In genomic region chr5:79754865-79755555, GRCh38 we compare ENCODE assay signal across 13 cellular contexts.
"Had no signal": no experiment of that assay in that cellular context is flagged by ENCODE, and none has a peak within 500 bp of the region (broad histone marks: within the 10 kb centered on the region; RNA-seq: fewer than 3 reads in every experiment).

No MANE protein-coding gene starts in this region.

- H3K9me3 Mint-ChIP-seq: activated naive CD4-positive, alpha-beta T cell treated with anti-CD3 and anti-CD28 coated beads, Interleukin-2, amount 50 U/mL, for 24 hours; endodermal cell had no signal

- H3K4me1 ChIP-seq: parathyroid adenoma, thyroid gland had no signal

- DNase-seq: activated CD4-positive, alpha-beta T cell treated with anti-CD3 and anti-CD28 coated beads, Interleukin-2, amount 50 U/mL, for 1 hour; activated T-cell treated with anti-CD3 and anti-CD28 coated beads for 4 hours; amygdala; brain microvascular endothelial cell; dermis blood vessel endothelial cell; endodermal cell; erythroblast; retina; thyroid gland; uterus had no signal

- H3K36me3 Mint-ChIP-seq: activated naive CD4-positive, alpha-beta T cell treated with anti-CD3 and anti-CD28 coated beads, Interleukin-2, amount 50 U/mL, for 24 hours had no signal

- H3K9ac ChIP-seq: parathyroid adenoma had no signal

- H3K9me3 ChIP-seq: thyroid gland, uterus had no signal

- H3K4me3 Mint-ChIP-seq: activated naive CD4-positive, alpha-beta T cell treated with anti-CD3 and anti-CD28 coated beads, Interleukin-2, amount 50 U/mL, for 24 hours; endodermal cell had no signal

- H3K27me3 ChIP-seq: brain microvascular endothelial cell, thyroid gland, uterus had no signal

- H3K27ac ChIP-seq: brain microvascular endothelial cell, parathyroid adenoma, skin epidermis, thyroid gland, uterus had no signal

- H3K4me3 ChIP-seq: skin epidermis, thyroid gland, uterus had no signal

- H3K79me2 ChIP-seq: parathyroid adenoma had no signal

- H3K27ac Mint-ChIP-seq: activated naive CD4-positive, alpha-beta T cell treated with anti-CD3 and anti-CD28 coated beads, Interleukin-2, amount 50 U/mL, for 24 hours; endodermal cell had no signal

- H3K36me3 ChIP-seq: brain microvascular endothelial cell, thyroid gland, uterus had no signal

- H2AFZ ChIP-seq: parathyroid adenoma had no signal
